ENCODE assay signal across 7 cellular contexts in the genomic region with DNA sequence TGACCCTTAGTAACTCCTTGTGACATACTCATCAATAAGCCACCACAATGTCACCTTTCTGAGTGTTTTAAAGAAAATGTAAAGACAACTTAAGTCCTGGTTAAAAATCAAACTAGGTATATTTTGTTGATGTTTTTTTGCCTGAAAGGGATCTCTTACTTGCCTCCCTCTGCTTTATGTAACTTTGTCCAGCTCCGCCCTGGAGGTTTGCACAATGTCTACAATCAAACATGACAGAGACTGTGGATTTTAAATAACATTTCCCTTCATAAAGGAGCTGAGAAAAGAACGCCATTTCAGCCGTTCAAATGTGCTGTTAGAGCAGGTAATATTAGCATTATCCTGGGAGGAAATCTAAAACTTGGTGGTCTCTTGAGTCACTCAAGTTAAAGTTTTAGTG.
"Had no signal": no experiment of that assay in that cellular context is flagged by ENCODE, and none has a peak within 500 bp of the region (broad histone marks: within the 10 kb centered on the region; RNA-seq: fewer than 3 reads in every experiment).

No MANE protein-coding gene starts in this region.

- H3K4me1 ChIP-seq: HAP-1 had no signal

- H3K4me3 ChIP-seq: GM23248, HAP-1 had no signal

- ATAC-seq: HCT116 had no signal

- H2AFZ ChIP-seq: GM23248 had no signal

- H3K9me3 ChIP-seq: HAP-1 had no signal

- H3K27ac ChIP-seq: GM23248, HL-60 had no signal

- H3K36me3 ChIP-seq: HAP-1 had no signal

- H3K9ac ChIP-seq: GM23248 had no signal

- DNase-seq: GM23248, GOT3, H7, HFFc6 had no signal
